Comparison of ENCODE assay signal across 15 cellular contexts in the genomic region with DNA sequence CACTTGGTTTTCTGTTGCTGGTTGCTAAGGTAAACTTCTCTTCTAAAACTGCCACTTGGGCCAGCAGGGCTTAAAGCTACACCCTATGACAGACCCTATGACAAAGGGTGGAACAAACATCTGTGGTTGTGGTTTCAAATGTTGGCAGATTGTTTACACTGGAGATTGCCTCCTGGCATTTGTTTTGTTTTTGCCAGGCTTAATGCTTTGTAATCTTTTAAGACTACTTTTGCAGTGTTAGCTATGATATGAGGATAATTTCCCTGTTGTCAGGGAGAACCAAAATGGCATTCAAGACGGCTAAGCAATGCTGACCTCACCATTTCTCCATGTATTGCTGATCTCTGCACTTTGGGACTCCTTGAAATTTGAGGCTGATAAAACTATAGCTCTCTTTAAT. TPM values are rescaled to one million over a fixed set of nuclear protein-coding genes. Genes with fewer than 3 reads are reported as not detected.
DNase-seq lines count a peak whose midpoint lies in the region; ATAC-seq and TF ChIP-seq lines count a peak whose summit lies in the region.
"Had no signal": no experiment of that assay in that cellular context is flagged by ENCODE, and none has a peak within 500 bp of the region (broad histone marks: within the 10 kb centered on the region; RNA-seq: fewer than 3 reads in every experiment).

No MANE protein-coding gene starts in this region.

- H3K4me1 ChIP-seq in left ventricle myocardium inferior = peaks cover 24% of the 10 kb centered on the region
- H3K4me1 ChIP-seq in foreskin keratinocyte = no peaks in the 10 kb centered on the region
- H3K4me1 ChIP-seq in transverse colon = peaks cover 4 to 28% (median 16%) of the 10 kb centered on the region in 4 donors
- H3K4me1 ChIP-seq: HAP-1 had no signal

- H3K9me3 ChIP-seq in left ventricle myocardium inferior (replicated peaks) = no peaks in the 10 kb centered on the region
- no peaks in the 10 kb centered on the region for H3K9me3 ChIP-seq in transverse colon
- H3K9me3 ChIP-seq: HAP-1, neutrophil had no signal

- in situ Hi-C loops in transverse colon (cut with MboI; ENCODE audit: low pct_ligation_motif_present in 1 of 4, low pct_unique_long_range_greater_than_20kb in 1 of 4, low sequenced_read_pairs in 3 of 4) = no loop called here

- no peaks in the 10 kb centered on the region for H3K36me3 ChIP-seq in left ventricle myocardium inferior
- H3K36me3 ChIP-seq in transverse colon = no peaks in the 10 kb centered on the region
- H3K36me3 ChIP-seq: HAP-1, neutrophil had no signal

- no peaks in the 10 kb centered on the region for H3K27me3 ChIP-seq in left ventricle myocardium inferior (ENCODE audit: low read depth)
- no peaks in the 10 kb centered on the region for H3K27me3 ChIP-seq in foreskin keratinocyte
- no peaks in the 10 kb centered on the region for H3K27me3 ChIP-seq in transverse colon
- H3K27me3 ChIP-seq: neutrophil had no signal

- no peak overlapping the region for H3K4me3 ChIP-seq in left ventricle myocardium inferior
- H3K4me3 ChIP-seq in transverse colon = no peak overlapping the region
- H3K4me3 ChIP-seq: HAP-1 had no signal

- TF ChIP-seq CTCF in left ventricle myocardium inferior (IDR thresholded peaks at IDR 0.05; ENCODE audit: borderline replicate concordance) = no peak
- TF ChIP-seq CTCF in foreskin keratinocyte (conservative IDR thresholded peaks at IDR 0.05) = no peak
- TF ChIP-seq CTCF in transverse colon (IDR thresholded peaks at IDR 0.05) = no peak

- peak; percentile 61 for ATAC-seq in Right ventricle myocardium inferior
- ATAC-seq in foreskin keratinocyte = peak; percentile 47
- ATAC-seq: activated CD8-positive, alpha-beta memory T cell treated with anti-CD3 and anti-CD28 coated beads, Interleukin-2, amount 10 ng/mL, durations not matched to agents 7 days and 5 days had no signal

- TF ChIP-seq POLR2A in transverse colon (IDR thresholded peaks at IDR 0.05) = no peak

- TF ChIP-seq EP300 in transverse colon (IDR thresholded peaks at IDR 0.05; ENCODE audit: low read depth) = no peak

- no peak for DNase-seq in Right ventricle myocardium inferior (ENCODE audit: missing footprints)
- no peak for DNase-seq in left ventricle myocardium inferior
- peak; percentile 77 for DNase-seq in NCI-H748 (lab: John Stamatoyannopoulos, UW; ENCODE audit: unreplicated experiment)
- DNase-seq in foreskin keratinocyte = no peak
- no peak for DNase-seq in transverse colon
- no peak for DNase-seq in anterior cingulate cortex (lab: John Stamatoyannopoulos, UW)
- no peak for DNase-seq in activated CD8-positive, alpha-beta memory T cell treated with anti-CD3 and anti-CD28 coated beads, Interleukin-2, amount 50 U/mL, for 4 hours
- no peak for DNase-seq in NCI-H524 treated with DMSO at 0.1 percent for 48 hours (lab: John Stamatoyannopoulos, UW)
- DNase-seq: activated CD8-positive, alpha-beta memory T cell treated with anti-CD3 and anti-CD28 coated beads, Interleukin-2, amount 10 ng/mL, durations not matched to agents 7 days and 5 days; kidney; NK-92 treated with Interleukin-12 subunit alpha and Interleukin-12 subunit beta, amount 100 ng/mL, for 24 hours; stimulated activated CD4-positive, alpha-beta T cell treated with anti-CD3 and anti-CD28 coated beads, Interleukin-4, amount 100 ng/mL, for 24 hours; T-helper 9 cell had no signal

- intact Hi-C loops in Right ventricle myocardium inferior (cut with DNase I) (no loop called here), left ventricle myocardium inferior (cut with micrococcal nuclease) (no loop called here), transverse colon (cut with DNase I; ENCODE audit: low total_unique reads) (no loop called here)

- whole genome bisulfite sequencing in transverse colon (ENCODE audit: low coverage in 1 of 2), 2 donors = 46 to 56% methylated on average over 1 of the region's 1 CpG

- H3K27ac ChIP-seq in left ventricle myocardium inferior (replicated peaks) (no peak overlapping the region), foreskin keratinocyte (no peak overlapping the region), transverse colon (peak overlapping the region; percentile 7 to 65 (median 22))
- H3K27ac ChIP-seq: neutrophil had no signal

RNA-seq across cellular contexts. Expression of a gene that starts 50.3 kb away (rescaled TPM):
- total RNA-seq in Right ventricle myocardium inferior (10.8 TPM), left ventricle myocardium inferior (9.0 TPM), foreskin keratinocyte (9.4 and 22.7 TPM in 2 replicates), transverse colon (10 to 100 TPM in 3 of 4 donors, 1 to 10 TPM in 1; 7.4 to 40.5 (median 28.9) TPM)
- 3.7 and 7.0 TPM in 2 replicates for polyA plus RNA-seq in foreskin keratinocyte

Comparison
In these comparisons a context has a peak if more than half of its experiments do, and no peak if none do; other contexts are left out.
1. H3K27ac ChIP-seq: peak in transverse colon (4 of 4); none in left ventricle myocardium inferior (single experiment) and foreskin keratinocyte (single experiment).